ENCODE assay signal across 8 cellular contexts in the genomic region with DNA sequence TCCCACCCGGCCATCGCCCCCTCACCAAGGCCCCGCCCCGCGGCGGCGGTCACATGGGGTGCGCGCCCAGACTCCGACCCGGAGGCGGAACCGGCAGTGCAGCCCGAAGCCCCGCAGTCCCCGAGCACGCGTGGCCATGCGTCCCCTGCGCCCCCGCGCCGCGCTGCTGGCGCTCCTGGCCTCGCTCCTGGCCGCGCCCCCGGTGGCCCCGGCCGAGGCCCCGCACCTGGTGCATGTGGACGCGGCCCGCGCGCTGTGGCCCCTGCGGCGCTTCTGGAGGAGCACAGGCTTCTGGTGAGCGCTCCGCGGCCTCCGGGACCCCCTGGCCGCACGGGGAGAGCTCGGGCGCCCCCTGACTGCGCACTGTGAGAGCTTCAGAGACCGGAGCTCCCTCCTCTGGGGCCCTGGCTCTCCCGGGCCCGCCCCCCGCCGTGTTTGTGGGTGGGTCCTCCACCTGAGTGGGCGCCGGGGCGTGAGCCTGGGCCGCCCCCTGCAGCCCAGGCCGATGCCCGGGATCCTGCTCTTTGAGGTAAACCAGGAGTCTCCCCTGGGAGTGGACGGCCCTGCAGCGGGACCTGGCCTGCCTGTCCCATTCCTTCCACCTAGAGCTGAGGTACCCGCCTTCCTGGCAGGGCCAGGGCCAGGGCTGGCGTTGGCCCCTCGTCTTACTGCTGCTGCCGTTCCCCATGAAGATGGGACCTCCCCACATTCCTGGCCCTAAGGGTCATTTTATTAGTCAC. TPM values are rescaled to one million over a fixed set of nuclear protein-coding genes. Genes with fewer than 3 reads are reported as not detected.
DNase-seq lines count a peak whose midpoint lies in the region; ATAC-seq, FAIRE-seq and TF ChIP-seq lines count a peak whose summit lies in the region.

TSS of gene IDUA (plus strand) at position 96 of the 740 bp plus-strand sequence. CDS start at position 137, 41 bp downstream.

- intact Hi-C loops in activated CD4-positive, alpha-beta T cell treated with anti-CD3 and anti-CD28 coated beads, Interleukin-2, amount 10 ng/mL, durations not matched to agents 24 days and 14 days (cut with micrococcal nuclease): loop anchor here (1.0 to 5.0 kb wide), 6 partner anchors 14 to 315 kb away; partner anchors contain the start of genes ATP5ME, DGKQ, FGFRL1 and GAK
- intact Hi-C loops in colonic mucosa (cut with DNase I) (no loop called here), HepG2 (cut with micrococcal nuclease; ENCODE audit: unreplicated experiment) (loop anchor here (1.0 to 2.0 kb wide), 3 partner anchors 56 to 173 kb away; no protein-coding TSS in a partner anchor)

- TF ChIP-seq RAD21 in HepG2 (CRISPR knock-in tag; IDR thresholded peaks at IDR 0.05): peak; percentile 91

- H3K36me3 Mint-ChIP-seq in activated CD4-positive, alpha-beta T cell treated with anti-CD3 and anti-CD28 coated beads, Interleukin-2, amount 10 ng/mL, durations not matched to agents 24 days and 14 days (ENCODE audit: low read depth): no peaks in the 10 kb centered on the region

- H3K4me3 Mint-ChIP-seq in activated CD4-positive, alpha-beta T cell treated with anti-CD3 and anti-CD28 coated beads, Interleukin-2, amount 10 ng/mL, durations not matched to agents 24 days and 14 days: peak within 1 kb of the TSS; percentile 86

- WGBS in HepG2 (ENCODE audit: low lambda C conversion rate): 47% methylated on average over 3 of the region's 65 CpGs

- TF ChIP-seq POLR2A in HepG2 (IDR thresholded peaks at IDR 0.05; ENCODE audit: insufficient read depth in 1 of 2, low read depth in 2 of 2, low read length in 2 of 2): peak in 1 of 2 experiments; percentile 37; a peak in 2 of 4 replicates

- TF ChIP-seq CTCF in colonic mucosa (IDR thresholded peaks at IDR 0.05) (peak; percentile 35), HepG2 (CRISPR knock-in tag; IDR thresholded peaks at IDR 0.05) (peak; percentile 79)

- peak within 1 kb of the TSS; percentile 91 for H3K4me3 ChIP-seq in colonic mucosa
- peak within 1 kb of the TSS; percentile 54 to 75 (median 55) for H3K4me3 ChIP-seq in HepG2 (replicated peaks in 1 of 3; ENCODE audit: insufficient read depth in 1 of 3, low read depth in 2 of 3, low read length in 3 of 3)

- peaks cover 8% of the 10 kb centered on the region for H3K4me1 ChIP-seq in colonic mucosa
- peaks cover 45% of the 10 kb centered on the region for H3K4me1 ChIP-seq in HepG2 (ENCODE audit: insufficient read depth, low read length)

- H3K27ac ChIP-seq in colonic mucosa (peak within 1 kb of the TSS; percentile 74), HepG2 (ENCODE audit: extremely low read length, insufficient read depth, low read length) (peak within 1 kb of the TSS; percentile 64)

- no TSS peak for BruUV-seq in HepG2 (replicated peaks; lab: Mats Ljungman, UMichigan)

- TF ChIP-seq EP300 in HepG2 (IDR thresholded peaks at IDR 0.05; ENCODE audit: low read depth in 2 of 2, low read length in 2 of 2): 0 out of 4 replicates have a peak, but pooled peaks of 1 of the 2 experiments have one; percentile 14
- no peak for TF ChIP-seq EP300 in HepG2 (CRISPR knock-in tag; IDR thresholded peaks at IDR 0.05; ENCODE audit: borderline replicate concordance)

- H3K36me3 ChIP-seq in colonic mucosa: no peaks in the 10 kb centered on the region
- peaks cover 9 to 15% of the 10 kb centered on the region in 2 experiments; a peak in 4 of 5 replicates for H3K36me3 ChIP-seq in HepG2 (replicated peaks in 1 of 2; ENCODE audit: control insufficient read depth in 1 of 2, insufficient read depth in 2 of 2, low read length in 2 of 2)

- H3K4me1 Mint-ChIP-seq in activated CD4-positive, alpha-beta T cell treated with anti-CD3 and anti-CD28 coated beads, Interleukin-2, amount 10 ng/mL, durations not matched to agents 24 days and 14 days: peaks cover 15% of the 10 kb centered on the region

- H3K9ac ChIP-seq in colonic mucosa (ENCODE audit: low read depth in 2 of 2, low read length in 2 of 2) (peak within 1 kb of the TSS; percentile 82 to 83), HepG2 (ENCODE audit: insufficient read depth, low read depth, low read length) (peak within 1 kb of the TSS; percentile 69)

- no peaks in the 10 kb centered on the region for H3K27me3 Mint-ChIP-seq in activated CD4-positive, alpha-beta T cell treated with anti-CD3 and anti-CD28 coated beads, Interleukin-2, amount 10 ng/mL, durations not matched to agents 24 days and 14 days

- peak within 1 kb of the TSS; percentile 91 for H3K4me2 ChIP-seq in HepG2 (ENCODE audit: low read depth, low read length)

- no peak for FAIRE-seq in HepG2 (lab: Jason Lieb, UNC)

- peaks cover 13% of the 10 kb centered on the region for H3K79me2 ChIP-seq in HepG2 (ENCODE audit: insufficient read depth, low read length)

- no peaks in the 10 kb centered on the region for H3K9me3 Mint-ChIP-seq in activated CD4-positive, alpha-beta T cell treated with anti-CD3 and anti-CD28 coated beads, Interleukin-2, amount 10 ng/mL, durations not matched to agents 24 days and 14 days

- CTCF ChIA-PET in HepG2 (lab: Yijun Ruan, JAX; ENCODE audit: low intra/inter-chr PET ratio, low total read pairs): interaction anchor here (1.3 kb wide), 1 partner anchor 61 kb away, joined by 5 read pairs; no protein-coding TSS in a partner anchor

- no peaks in the 10 kb centered on the region for H3K9me3 ChIP-seq in colonic mucosa
- no peaks in the 10 kb centered on the region for H3K9me3 ChIP-seq in HepG2 (ENCODE audit: low read length)

- POLR2A ChIA-PET in HepG2 (lab: Yijun Ruan, JAX): interaction anchor here (0.7 to 3.2 kb wide), 12 partner anchors 12 to 300 kb away, joined by 3 to 25 read pairs (median 3); partner anchors contain the start of genes GAK and TMEM175

- H3K27ac Mint-ChIP-seq in activated CD4-positive, alpha-beta T cell treated with anti-CD3 and anti-CD28 coated beads, Interleukin-2, amount 10 ng/mL, durations not matched to agents 24 days and 14 days: peak within 1 kb of the TSS; percentile 87

- no peaks in the 10 kb centered on the region for H3K27me3 ChIP-seq in colonic mucosa
- peaks cover 0 to 8% of the 10 kb centered on the region in 2 experiments; a peak in 1 of 5 replicates for H3K27me3 ChIP-seq in HepG2 (ENCODE audit: control insufficient read depth in 1 of 2, insufficient read depth in 2 of 2, low read length in 2 of 2)

- no peak within 1 kb of the TSS for H2AFZ ChIP-seq in HepG2 (ENCODE audit: low read length)

- ATAC-seq in HG02763 (IDR thresholded peaks at IDR 0.05; ENCODE audit: unreplicated experiment) (peak; percentile 74), HepG2 (peak; percentile 73)

- in situ Hi-C loops in HepG2 (cut with HindIII; ENCODE audit: extremely low pct_ligation_motif_present, low pct_unique_long_range_greater_than_20kb): loop anchor here (5.0 to 10.0 kb wide), 2 partner anchors 55 to 172 kb away; partner anchors contain the start of genes GAK and TMEM175

- DNase-seq in NCI-H1436 (lab: John Stamatoyannopoulos, UW) (peak; percentile 69), NCI-H1436 treated with DMSO at 0.1 percent for 48 hours (lab: John Stamatoyannopoulos, UW) (no peak), NCI-H2171 (lab: John Stamatoyannopoulos, UW) (peak; percentile 56), colonic mucosa (peak; percentile 92), HepG2 (ENCODE audit: low spot score) (peak; percentile 74)
- peak; percentile 96 for DNase-seq in activated CD4-positive, alpha-beta T cell treated with anti-CD3 and anti-CD28 coated beads, Interleukin-2, amount 10 ng/mL, durations not matched to agents 24 days and 14 days
- peak; percentile 84 for DNase-seq in stimulated activated CD4-positive, alpha-beta T cell treated with anti-CD3 and anti-CD28 coated beads, Interleukin-2, amount 100 ng/mL, for 4 hours (ENCODE audit: low read depth)

- H4K20me1 ChIP-seq in HepG2 (ENCODE audit: insufficient read depth, low read length): no peaks in the 10 kb centered on the region

TF ChIP-seq in HepG2, 621 proteins besides CTCF, POLR2A, EP300 and RAD21 (continues in another document):
- TF ChIP-seq ZNF30 (CRISPR knock-in tag; IDR thresholded peaks at IDR 0.05): no peak
- no peak for TF ChIP-seq ATM (IDR thresholded peaks at IDR 0.05; ENCODE audit: borderline replicate concordance)
- TF ChIP-seq RAD51 (IDR thresholded peaks at IDR 0.05; ENCODE audit: borderline replicate concordance): no peak

RNA-seq across cellular contexts. Expression of gene IDUA, which starts in this region (rescaled TPM):
- total RNA-seq in activated CD4-positive, alpha-beta T cell treated with anti-CD3 and anti-CD28 coated beads, Interleukin-2, amount 10 ng/mL, durations not matched to agents 24 days and 14 days: 30.4 and 31.2 TPM in 2 replicates
- total RNA-seq in colonic mucosa: 10 to 100 TPM; 18.8 to 22.4 TPM
- 0.32 and 1.0 TPM in 2 replicates for total RNA-seq in HepG2 (2016; rRNA removed; fragmentation: Illumina TruSeq; extraction: Trizol)
- not detected in 2 replicates for total RNA-seq in HepG2 (2016; cell fraction: cytosol; rRNA removed; fragmentation: Illumina TruSeq; extraction: Trizol; ENCODE audit: low read depth)
- total RNA-seq in HepG2 (2016; cell fraction: insoluble cytoplasmic fraction; rRNA removed; fragmentation: Illumina TruSeq; extraction: Trizol): 0.84 TPM in 1 of 2 replicates, not detected in the other
- total RNA-seq in HepG2 (2016; cell fraction: membrane; rRNA removed; fragmentation: Illumina TruSeq; extraction: Trizol): 0.24 and 0.53 TPM in 2 replicates
- 0.75 and 2.8 TPM in 2 replicates for total RNA-seq in HepG2 (2016; cell fraction: nucleus; rRNA removed; fragmentation: Illumina TruSeq; extraction: Trizol)
- 0.77 and 1.5 TPM in 2 replicates for polyA plus RNA-seq in HepG2 (2011; rRNA removed)
- polyA plus RNA-seq in HepG2 (2011; cell fraction: cytosol; rRNA removed): 0.24 and 0.27 TPM in 2 replicates
- polyA plus RNA-seq in HepG2 (2011; cell fraction: nucleus; rRNA removed): 34.5 and 42.6 TPM in 2 replicates
- polyA plus RNA-seq in HepG2 (2012): 1.0 and 2.7 TPM in 2 replicates
- polyA plus RNA-seq in HepG2 (2016; cell fraction: cytosol; fragmentation: Illumina TruSeq; extraction: Trizol; ENCODE audit: low read depth): 0.19 and 0.29 TPM in 2 replicates
- polyA plus RNA-seq in HepG2 (2016; cell fraction: insoluble cytoplasmic fraction; fragmentation: Illumina TruSeq; extraction: Trizol; ENCODE audit: low read depth): not detected in 2 replicates
- polyA plus RNA-seq in HepG2 (2016; cell fraction: membrane; fragmentation: Illumina TruSeq; extraction: Trizol; ENCODE audit: low read depth): 0.19 and 0.30 TPM in 2 replicates
- polyA plus RNA-seq in HepG2 (2016; cell fraction: nucleus; fragmentation: Illumina TruSeq; extraction: Trizol; ENCODE audit: insufficient read depth, low read depth): 2.2 and 4.7 TPM in 2 replicates
- 1.4 and 1.8 TPM in 2 replicates for polyA minus RNA-seq in HepG2 (2011; rRNA and poly(A)+ RNA removed; ENCODE audit: low replicate concordance)
- polyA minus RNA-seq in HepG2 (2011; cell fraction: cytosol; rRNA and poly(A)+ RNA removed): 0.69 TPM in 1 of 2 replicates, not detected in the other
- 3.5 and 4.0 TPM in 2 replicates for polyA minus RNA-seq in HepG2 (2011; cell fraction: nucleus; rRNA and poly(A)+ RNA removed)
